8 cellular contexts compared by ENCODE assay signal in the genomic region with DNA sequence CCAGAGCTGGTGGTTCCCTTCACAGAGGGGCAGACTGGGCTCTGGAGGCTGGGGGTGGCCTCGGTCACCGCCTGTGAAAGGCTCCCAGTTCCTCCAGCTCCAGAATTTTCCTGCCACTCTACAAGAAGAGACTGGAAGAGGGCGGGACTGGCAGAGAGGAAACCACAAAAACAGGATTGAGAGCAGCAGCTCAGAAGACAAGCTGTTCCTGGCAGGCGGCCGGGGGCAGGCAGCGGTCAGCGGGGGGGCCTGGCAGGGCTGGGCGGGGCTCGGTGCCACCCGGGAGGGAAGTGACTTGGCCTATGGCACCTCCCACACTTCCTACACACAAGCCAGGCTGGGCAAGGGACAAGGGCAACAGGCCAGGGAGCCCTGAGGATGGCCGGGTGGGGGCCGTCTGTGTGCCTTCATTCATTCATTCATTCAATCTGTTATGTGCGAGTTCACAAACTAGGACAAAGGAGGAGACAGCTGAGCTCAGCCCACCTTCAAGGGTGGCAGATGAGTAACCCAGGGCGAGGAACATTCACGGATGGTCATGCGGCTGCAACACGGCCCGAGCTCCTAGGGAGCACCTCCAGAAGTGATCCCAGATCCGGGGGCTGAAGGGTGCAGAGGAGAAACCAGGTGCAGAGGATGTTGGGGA. TPM values are rescaled to one million over a fixed set of nuclear protein-coding genes. Genes with fewer than 3 reads are reported as not detected.
DNase-seq lines count a peak whose midpoint lies in the region; ATAC-seq, FAIRE-seq and TF ChIP-seq lines count a peak whose summit lies in the region.

No MANE protein-coding gene starts in this region.

- H3K27me3 ChIP-seq in bronchial epithelial cell (ENCODE audit: control insufficient read depth, insufficient read depth, low read length): no peaks in the 10 kb centered on the region

- DNase-seq in COLO829 (ENCODE audit: low spot score) (peak; percentile 87), KG1 (lab: John Stamatoyannopoulos, UW) (peak; percentile 73), SHP77 treated with DMSO at 0.1 percent for 48 hours (lab: John Stamatoyannopoulos, UW) (peak; percentile 64), bronchial epithelial cell (ENCODE audit: low read depth) (peak; percentile 81), islet precursor cell (peak; percentile 66), T-helper 9 cell (no peak)

- H3K27ac ChIP-seq in skin epidermis: peak overlapping the region; percentile 23 to 88 (median 80)

- H3K36me3 ChIP-seq in bronchial epithelial cell (ENCODE audit: control insufficient read depth, insufficient read depth, low read length): no peaks in the 10 kb centered on the region

- no peak for TF ChIP-seq CTCF in bronchial epithelial cell (IDR thresholded peaks at IDR 0.05; ENCODE audit: insufficient read depth, low read length, severe bottlenecking)

- no peak for FAIRE-seq in bronchial epithelial cell (lab: Jason Lieb, UNC)

- H3K4me3 ChIP-seq in bronchial epithelial cell (ENCODE audit: low read depth, low read length) (no peak overlapping the region), skin epidermis (peak overlapping the region in 2 of 7 experiments; percentile 2 to 23)

- ATAC-seq in HG03432 (IDR thresholded peaks at IDR 0.05; ENCODE audit: unreplicated experiment): no peak

RNA-seq across cellular contexts. Expression of a gene that starts 16.9 kb away (rescaled TPM):
- total RNA-seq in bronchial epithelial cell: 23.2 and 30.6 TPM in 2 replicates

RNA-seq across cellular contexts. Expression of a gene that starts 18.6 kb away (rescaled TPM):
- 251 and 1,002 TPM in 2 replicates for total RNA-seq in bronchial epithelial cell
